ENCODE assay signal across 11 cellular contexts in the genomic region with DNA sequence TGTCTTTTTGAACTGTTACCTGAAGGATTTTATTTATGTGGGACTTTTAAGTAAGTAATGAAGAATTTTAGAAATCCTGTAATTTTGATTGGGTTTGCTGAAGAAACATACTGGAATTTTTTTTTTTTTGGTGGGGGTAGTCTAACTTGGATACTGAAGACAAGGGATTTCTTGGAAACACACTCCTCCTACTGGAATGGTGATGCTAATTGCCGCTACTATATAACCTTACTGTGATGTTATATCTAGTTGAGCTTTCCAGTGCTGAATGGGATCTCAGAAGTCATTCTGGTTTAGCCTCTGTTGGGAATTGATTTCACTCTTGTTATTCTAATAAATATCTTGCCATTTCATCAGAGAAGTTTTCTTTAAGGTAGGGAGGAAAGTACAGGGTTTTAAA. TPM values are rescaled to one million over a fixed set of nuclear protein-coding genes. Genes with fewer than 3 reads are reported as not detected.
DNase-seq lines count a peak whose midpoint lies in the region; ATAC-seq, FAIRE-seq and TF ChIP-seq lines count a peak whose summit lies in the region.
"Had no signal": no experiment of that assay in that cellular context is flagged by ENCODE, and none has a peak within 500 bp of the region (broad histone marks: within the 10 kb centered on the region; RNA-seq: fewer than 3 reads in every experiment).

No MANE protein-coding gene starts in this region.

- H3K4me1 ChIP-seq in CD4-positive, CD25-positive, alpha-beta regulatory T cell (ENCODE audit: control insufficient read depth, insufficient read depth, low read length, poor library complexity, severe bottlenecking) = peaks cover 68% of the 10 kb centered on the region

- H3K9me3 Mint-ChIP-seq in CD4-positive, CD25-positive, alpha-beta regulatory T cell = no peaks in the 10 kb centered on the region
- H3K9me3 Mint-ChIP-seq in chondrocyte (ENCODE audit: low read depth) = no peaks in the 10 kb centered on the region

- peaks cover 41 to 81% (median 72%) of the 10 kb centered on the region in 4 donors for H3K4me1 Mint-ChIP-seq in CD4-positive, CD25-positive, alpha-beta regulatory T cell
- peaks cover 22% of the 10 kb centered on the region for H3K4me1 Mint-ChIP-seq in chondrocyte (ENCODE audit: low read depth)

- no peak overlapping the region for H3K27ac Mint-ChIP-seq in CD4-positive, CD25-positive, alpha-beta regulatory T cell
- H3K27ac Mint-ChIP-seq in chondrocyte (ENCODE audit: unreplicated experiment) = no peak overlapping the region

- peak overlapping the region in 3 of 4 donors; percentile 7 to 39 (median 21) for H3K4me3 Mint-ChIP-seq in CD4-positive, CD25-positive, alpha-beta regulatory T cell
- H3K4me3 Mint-ChIP-seq in chondrocyte (ENCODE audit: unreplicated experiment) = no peak overlapping the region

- DNase-seq in CD4-positive, CD25-positive, alpha-beta regulatory T cell = no peak
- DNase-seq in HTR-8/SVneo (ENCODE audit: insufficient read length, low spot score) (peak; percentile 23), chondrocyte (ENCODE audit: low spot score) (no peak), left lobe of liver (ENCODE audit: low spot score) (no peak), NCI-H2029 treated with DMSO at 0.1 percent for 48 hours (lab: John Stamatoyannopoulos, UW) (no peak)
- DNase-seq in activated CD4-positive, CD25-positive, alpha-beta regulatory T cell (lab: John Stamatoyannopoulos, UW) = no peak
- DNase-seq: activated naive CD4-positive, alpha-beta T cell treated with anti-CD3 and anti-CD28 coated beads, Interleukin-2, amount 50 U/mL, for 16 hours; DMS79 treated with DMSO at 0.1 percent for 48 hours; NCI-H510A had no signal

- H3K27ac ChIP-seq in CD4-positive, CD25-positive, alpha-beta regulatory T cell (ENCODE audit: insufficient read depth, low read length, poor library complexity, severe bottlenecking) = no peak overlapping the region

- H3K27me3 Mint-ChIP-seq in CD4-positive, CD25-positive, alpha-beta regulatory T cell = no peaks in the 10 kb centered on the region
- no peaks in the 10 kb centered on the region for H3K27me3 Mint-ChIP-seq in chondrocyte (ENCODE audit: low read depth)

- no peaks in the 10 kb centered on the region for H3K36me3 ChIP-seq in CD4-positive, CD25-positive, alpha-beta regulatory T cell (ENCODE audit: control insufficient read depth, insufficient read depth, low read length)

- peak overlapping the region; percentile 1 for H3K4me3 ChIP-seq in CD4-positive, CD25-positive, alpha-beta regulatory T cell (ENCODE audit: low read depth, low read length)

- no peaks in the 10 kb centered on the region for H3K9me3 ChIP-seq in CD4-positive, CD25-positive, alpha-beta regulatory T cell (ENCODE audit: control insufficient read depth in 2 of 2, low read length in 2 of 2)

- ATAC-seq in CD4-positive, CD25-positive, alpha-beta regulatory T cell (ENCODE audit: low read depth in 2 of 2) = no peak
- ATAC-seq in left lobe of liver = peak; percentile 54
- ATAC-seq in HG02884 (IDR thresholded peaks at IDR 0.05; ENCODE audit: unreplicated experiment) = no peak
- ATAC-seq in HG03045 (IDR thresholded peaks at IDR 0.05; ENCODE audit: unreplicated experiment) = no peak

- peak; percentile 69 for TF ChIP-seq CTCF in chondrocyte (IDR thresholded peaks at IDR 0.05)

- H3K27me3 ChIP-seq in CD4-positive, CD25-positive, alpha-beta regulatory T cell (ENCODE audit: control insufficient read depth, insufficient read depth, low read length) = no peaks in the 10 kb centered on the region

- H3K36me3 Mint-ChIP-seq in CD4-positive, CD25-positive, alpha-beta regulatory T cell = peaks cover 16% of the 10 kb centered on the region
- H3K36me3 Mint-ChIP-seq in chondrocyte (ENCODE audit: low read depth) = no peaks in the 10 kb centered on the region

- FAIRE-seq in HTR-8/SVneo (lab: Jason Lieb, UNC) = no peak

RNA-seq across cellular contexts. Expression of gene PPP2R5A, which starts 8.4 kb away (rescaled TPM):
- 64.6 TPM for total RNA-seq in CD4-positive, CD25-positive, alpha-beta regulatory T cell
- 10 to 100 TPM; 41.6 to 52.8 (median 46.2) TPM for polyA plus RNA-seq in CD4-positive, CD25-positive, alpha-beta regulatory T cell
- total RNA-seq in chondrocyte (12.2 to 16.9 TPM (median 16.8 TPM) in 3 replicates), left lobe of liver (37.6 TPM)
